18 cellular contexts compared by ENCODE assay signal in the genomic region with DNA sequence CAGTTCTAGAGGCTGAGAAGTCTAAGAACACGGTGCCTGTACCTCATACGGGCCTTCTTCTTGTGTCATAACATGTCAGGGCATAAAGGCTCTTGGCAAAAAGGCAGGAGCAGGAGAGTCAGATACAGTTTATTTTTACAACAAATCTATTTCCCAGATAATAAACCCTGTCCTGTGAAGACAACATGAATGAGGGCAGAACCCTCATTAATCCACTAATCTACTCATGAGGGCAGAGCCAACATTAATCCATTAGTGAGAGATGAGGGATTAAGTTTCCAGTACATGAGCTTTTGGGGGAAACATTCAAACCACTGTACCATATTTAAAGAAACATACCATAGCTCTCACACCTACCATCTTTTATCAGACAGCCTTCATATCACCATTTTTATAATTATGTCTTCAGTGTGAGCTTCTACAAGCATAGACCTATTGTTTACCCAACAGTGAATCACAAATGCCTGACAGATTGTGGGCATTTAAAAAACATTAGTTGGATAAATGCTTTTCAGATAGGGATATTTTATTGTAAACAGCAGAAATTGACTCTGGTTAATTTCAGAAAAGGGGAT.
DNase-seq lines count a peak whose midpoint lies in the region; ATAC-seq, FAIRE-seq and TF ChIP-seq lines count a peak whose summit lies in the region.
"Had no signal": no experiment of that assay in that cellular context is flagged by ENCODE, and none has a peak within 500 bp of the region (broad histone marks: within the 10 kb centered on the region; RNA-seq: fewer than 3 reads in every experiment).

No MANE protein-coding gene starts in this region.

- H3K27me3 ChIP-seq in astrocyte (ENCODE audit: insufficient read depth, low read length) (no peaks in the 10 kb centered on the region), BE2C (no peaks in the 10 kb centered on the region), GM23338 (ENCODE audit: insufficient read depth) (no peaks in the 10 kb centered on the region)

- TF ChIP-seq RAD21 in A549 (conservative IDR thresholded peaks at IDR 0.05 in 1 of 2, IDR thresholded peaks at IDR 0.05 in 1 of 2): no peak

- no peak for TF ChIP-seq CTCF in A549 (IDR thresholded peaks at IDR 0.05)
- no peak for TF ChIP-seq CTCF in astrocyte (IDR thresholded peaks at IDR 0.05; ENCODE audit: insufficient read depth, low read depth, low read length)
- TF ChIP-seq CTCF in BE2C (IDR thresholded peaks at IDR 0.05; ENCODE audit: low read depth, low read length): no peak
- no peak for TF ChIP-seq CTCF in GM23338 (conservative IDR thresholded peaks at IDR 0.05; ENCODE audit: low read depth in 2 of 2)

- H3K9me3 Mint-ChIP-seq in astrocyte (ENCODE audit: unreplicated experiment) (no peaks in the 10 kb centered on the region), GM23338 (no peaks in the 10 kb centered on the region; the same call in 1 of the 3 replicates)
- H3K9me3 Mint-ChIP-seq: H9 had no signal

- CTCF ChIA-PET in A549 (lab: Yijun Ruan, JAX): interaction anchor here (0.6 kb wide), 1 partner anchor 910 kb away, joined by 3 read pairs; no protein-coding TSS in a partner anchor

- H3K9me3 ChIP-seq in A549 (peaks cover 3% of the 10 kb centered on the region; the same call in 1 of the 3 replicates), astrocyte (ENCODE audit: insufficient read depth, low read depth, low read length) (no peaks in the 10 kb centered on the region), BE2C (no peaks in the 10 kb centered on the region)

- H3K9ac ChIP-seq in astrocyte (ENCODE audit: low read length): no peak overlapping the region

- no peak for TF ChIP-seq POLR2A in A549 (IDR thresholded peaks at IDR 0.05; ENCODE audit: low read length)

- 60% methylated on average over 2 of the region's 2 CpGs for whole genome bisulfite sequencing in A549 (ENCODE audit: missing lambda C conversion rate)

- H2AFZ ChIP-seq in astrocyte (ENCODE audit: low read depth, low read length) (no peak overlapping the region), GM23338 (no peak overlapping the region)

- H3K4me1 Mint-ChIP-seq in astrocyte (ENCODE audit: low read depth, unreplicated experiment): peaks cover 22% of the 10 kb centered on the region
- H3K4me1 Mint-ChIP-seq in GM23338: peaks cover 5% of the 10 kb centered on the region; the same call in 2 of the 3 replicates
- H3K4me1 Mint-ChIP-seq: CD14-positive monocyte, H9 had no signal

- H3K27me3 Mint-ChIP-seq in astrocyte (ENCODE audit: low read depth, unreplicated experiment) (no peaks in the 10 kb centered on the region), GM23338 (ENCODE audit: insufficient read depth, low read depth, poor library complexity) (no peaks in the 10 kb centered on the region)

- ATAC-seq in A549 (no peak), GM23338 (no peak)

- H3K27ac Mint-ChIP-seq in astrocyte (ENCODE audit: unreplicated experiment) (no peak overlapping the region), GM23338 (no peak overlapping the region)
- H3K27ac Mint-ChIP-seq: CD14-positive monocyte, H9 had no signal

- H3K4me1 ChIP-seq in A549: peaks cover 37% of the 10 kb centered on the region
- peaks cover 33% of the 10 kb centered on the region for H3K4me1 ChIP-seq in astrocyte (ENCODE audit: insufficient read depth, low read length)
- H3K4me1 ChIP-seq in BE2C: no peaks in the 10 kb centered on the region
- no peaks in the 10 kb centered on the region for H3K4me1 ChIP-seq in GM23338 (ENCODE audit: insufficient read depth)

- H3K4me3 ChIP-seq in A549 (no peak overlapping the region), astrocyte (ENCODE audit: insufficient read depth, low read depth, low read length) (no peak overlapping the region), BE2C (ENCODE audit: low read depth, low read length) (no peak overlapping the region), GM23338 (no peak overlapping the region)

- H3K4me3 Mint-ChIP-seq in astrocyte (ENCODE audit: unreplicated experiment): no peak overlapping the region
- no peak overlapping the region for H3K4me3 Mint-ChIP-seq in GM23338
- H3K4me3 Mint-ChIP-seq: CD14-positive monocyte, H9 had no signal

- H3K36me3 ChIP-seq in astrocyte (ENCODE audit: insufficient read depth, low read length) (no peaks in the 10 kb centered on the region), BE2C (no peaks in the 10 kb centered on the region), GM23338 (ENCODE audit: insufficient read depth) (no peaks in the 10 kb centered on the region)

- no peaks in the 10 kb centered on the region for H3F3A ChIP-seq in GM23338 (replicated peaks; ENCODE audit: low read depth)

- H3K79me2 ChIP-seq in astrocyte (ENCODE audit: insufficient read depth, low read length) (no peaks in the 10 kb centered on the region), GM23338 (replicated peaks; ENCODE audit: insufficient read depth) (no peaks in the 10 kb centered on the region)

- FAIRE-seq in A549 (lab: Jason Lieb, UNC) (no peak), astrocyte (lab: Jason Lieb, UNC) (no peak), islet of Langerhans (lab: Jason Lieb, UNC) (peak; percentile 95)

- POLR2A ChIA-PET in A549 (lab: Yijun Ruan, JAX): no interaction called here

- no peaks in the 10 kb centered on the region for H3K36me3 Mint-ChIP-seq in astrocyte (ENCODE audit: low read depth, unreplicated experiment)
- H3K36me3 Mint-ChIP-seq in GM23338 (ENCODE audit: low read depth): no peaks in the 10 kb centered on the region
- H3K36me3 Mint-ChIP-seq: CD14-positive monocyte had no signal

- H4K20me1 ChIP-seq in astrocyte (ENCODE audit: insufficient read depth, low read length) (no peaks in the 10 kb centered on the region), GM23338 (replicated peaks; ENCODE audit: insufficient read depth) (no peaks in the 10 kb centered on the region)

- H3K9me2 ChIP-seq in GM23338 (ENCODE audit: insufficient read depth): no peaks in the 10 kb centered on the region

- no peak for TF ChIP-seq EP300 in A549 (IDR thresholded peaks at IDR 0.05)

- H3K27ac ChIP-seq in A549: peak overlapping the region; percentile 71 to 87; a peak in 4 of 6 replicates
- peak overlapping the region; percentile 93 for H3K27ac ChIP-seq in astrocyte (ENCODE audit: low read depth, low read length)
- H3K27ac ChIP-seq in GM23338 (ENCODE audit: low read depth): no peak overlapping the region

- no peak for DNase-seq in A549 (ENCODE audit: low read depth in 1 of 2, low spot score in 1 of 2)
- peak; percentile 8 for DNase-seq in NCI-H524 treated with DMSO at 0.1 percent for 48 hours (lab: John Stamatoyannopoulos, UW)
- DNase-seq in astrocyte (ENCODE audit: low read depth): peak; percentile 50
- no peak for DNase-seq in BE2C
- no peak for DNase-seq in GM23338 (ENCODE audit: low spot score)
- no peak for DNase-seq in GF-D8 (lab: John Stamatoyannopoulos, UW)
- DNase-seq: COR-L47, DMS79 treated with DMSO at 0.1 percent for 48 hours, H9, IMR-90, Karpas-422, MM.1S, NCI-H1092 treated with DMSO at 0.1 percent for 48 hours, NCI-H1694, NCI-H2227 treated with DMSO at 0.1 percent for 48 hours, RPMI8226 had no signal

- H3K4me2 ChIP-seq in A549 (peak overlapping the region; percentile 71), astrocyte (ENCODE audit: low read length) (no peak overlapping the region), GM23338 (no peak overlapping the region)

TF ChIP-seq in A549, 52 proteins besides CTCF, POLR2A, EP300 and RAD21 (continues in another document):
- TF ChIP-seq RARB (CRISPR knock-in tag; IDR thresholded peaks at IDR 0.05) (no peak), ZFP36 (IDR thresholded peaks at IDR 0.05; ENCODE audit: borderline replicate concordance, partially characterized antibody) (no peak), HDAC2 (IDR thresholded peaks at IDR 0.05) (no peak), BHLHE40 (IDR thresholded peaks at IDR 0.05; ENCODE audit: low read depth, low read length) (no peak), HEYL (CRISPR knock-in tag; IDR thresholded peaks at IDR 0.05) (no peak), CBX2 (IDR thresholded peaks at IDR 0.05; ENCODE audit: borderline replicate concordance, low read depth) (no peak), ZC3H11A (IDR thresholded peaks at IDR 0.05) (no peak), JUNB (IDR thresholded peaks at IDR 0.05) (no peak), SMC3 (IDR thresholded peaks at IDR 0.05) (no peak), CEBPB (IDR thresholded peaks at IDR 0.05) (no peak), CBX8 (IDR thresholded peaks at IDR 0.05) (no peak)
- TF ChIP-seq, protein P1, sequence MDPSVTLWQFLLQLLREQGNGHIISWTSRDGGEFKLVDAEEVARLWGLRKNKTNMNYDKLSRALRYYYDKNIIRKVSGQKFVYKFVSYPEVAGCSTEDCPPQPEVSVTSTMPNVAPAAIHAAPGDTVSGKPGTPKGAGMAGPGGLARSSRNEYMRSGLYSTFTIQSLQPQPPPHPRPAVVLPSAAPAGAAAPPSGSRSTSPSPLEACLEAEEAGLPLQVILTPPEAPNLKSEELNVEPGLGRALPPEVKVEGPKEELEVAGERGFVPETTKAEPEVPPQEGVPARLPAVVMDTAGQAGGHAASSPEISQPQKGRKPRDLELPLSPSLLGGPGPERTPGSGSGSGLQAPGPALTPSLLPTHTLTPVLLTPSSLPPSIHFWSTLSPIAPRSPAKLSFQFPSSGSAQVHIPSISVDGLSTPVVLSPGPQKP (IDR thresholded peaks at IDR 0.05; ENCODE audit: low read depth, low read length): no peak

TF ChIP-seq in GM23338, 12 proteins besides CTCF, POLR2A, EP300 and RAD21 (continues in another document):
- TF ChIP-seq, protein P2, sequence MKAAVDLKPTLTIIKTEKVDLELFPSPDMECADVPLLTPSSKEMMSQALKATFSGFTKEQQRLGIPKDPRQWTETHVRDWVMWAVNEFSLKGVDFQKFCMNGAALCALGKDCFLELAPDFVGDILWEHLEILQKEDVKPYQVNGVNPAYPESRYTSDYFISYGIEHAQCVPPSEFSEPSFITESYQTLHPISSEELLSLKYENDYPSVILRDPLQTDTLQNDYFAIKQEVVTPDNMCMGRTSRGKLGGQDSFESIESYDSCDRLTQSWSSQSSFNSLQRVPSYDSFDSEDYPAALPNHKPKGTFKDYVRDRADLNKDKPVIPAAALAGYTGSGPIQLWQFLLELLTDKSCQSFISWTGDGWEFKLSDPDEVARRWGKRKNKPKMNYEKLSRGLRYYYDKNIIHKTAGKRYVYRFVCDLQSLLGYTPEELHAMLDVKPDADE (IDR thresholded peaks at IDR 0.05): no peak

Comparison
In these comparisons a context has a peak if more than half of its experiments do, and no peak if none do; other contexts are left out.
1. DNase-seq: peak in NCI-H524 treated with DMSO at 0.1 percent for 48 hours (single experiment) and astrocyte (single experiment); none in A549 (0 of 2), BE2C (single experiment), GM23338 (single experiment) and GF-D8 (single experiment).